1 cellular context compared by ENCODE assay signal in genomic region chr20:43843096-43843964, GRCh38.
TF ChIP-seq lines count a peak whose summit lies in the region.

No MANE protein-coding gene starts in this region.

TF ChIP-seq in SK-N-SH treated with all-trans-retinoic acid at 6 μM for 48 hours, 23 proteins besides CTCF, POLR2A, EP300 and RAD21 (continued from another document):
- no peak for TF ChIP-seq OSR1 (CRISPR knock-in tag; IDR thresholded peaks at IDR 0.05)
